In genomic region chr11:74755395-74755995, GRCh38 we compare ENCODE assay signal across 16 cellular contexts. TPM values are rescaled to one million over a fixed set of nuclear protein-coding genes. Genes with fewer than 3 reads are reported as not detected.
DNase-seq lines count a peak whose midpoint lies in the region; ATAC-seq and TF ChIP-seq lines count a peak whose summit lies in the region.
"Had no signal": no experiment of that assay in that cellular context is flagged by ENCODE, and none has a peak within 500 bp of the region (broad histone marks: within the 10 kb centered on the region; RNA-seq: fewer than 3 reads in every experiment).

No MANE protein-coding gene starts in this region.

- H3K4me3 ChIP-seq in left ventricle myocardium inferior: no peak overlapping the region
- peak overlapping the region; percentile 23 for H3K4me3 ChIP-seq in iPS-20b (ENCODE audit: low read length)
- no peak overlapping the region for H3K4me3 ChIP-seq in upper lobe of left lung
- H3K4me3 ChIP-seq: vagina had no signal

- WGBS in upper lobe of left lung, 2 donors: 15 to 33% methylated on average over 1 of the region's 1 CpG

- H3K9me3 ChIP-seq in left ventricle myocardium inferior (replicated peaks) (no peaks in the 10 kb centered on the region), iPS-20b (ENCODE audit: insufficient read depth, low read depth, low read length) (no peaks in the 10 kb centered on the region), upper lobe of left lung (no peaks in the 10 kb centered on the region)
- H3K9me3 ChIP-seq: vagina had no signal

- H3K36me3 ChIP-seq in left ventricle myocardium inferior (no peaks in the 10 kb centered on the region), iPS-20b (ENCODE audit: insufficient read depth, low read depth, low read length) (no peaks in the 10 kb centered on the region), upper lobe of left lung (no peaks in the 10 kb centered on the region)
- H3K36me3 ChIP-seq: vagina had no signal

- H3K9ac ChIP-seq in iPS-20b (ENCODE audit: low read depth, low read length): peak overlapping the region; percentile 39; the same call in 1 of the 2 replicates

- no peak for TF ChIP-seq POLR2A in upper lobe of left lung (IDR thresholded peaks at IDR 0.05)

- no peak for TF ChIP-seq EP300 in upper lobe of left lung (IDR thresholded peaks at IDR 0.05)

- H3K27me3 ChIP-seq in left ventricle myocardium inferior (ENCODE audit: low read depth) (no peaks in the 10 kb centered on the region), iPS-20b (ENCODE audit: insufficient read depth, low read length) (no peaks in the 10 kb centered on the region), upper lobe of left lung (no peaks in the 10 kb centered on the region)
- H3K27me3 ChIP-seq: vagina had no signal

- intact Hi-C loops in left ventricle myocardium superior (cut with micrococcal nuclease): no loop called here
- intact Hi-C loops in left ventricle myocardium inferior (cut with micrococcal nuclease): no loop called here

- TF ChIP-seq CTCF in left ventricle myocardium inferior (IDR thresholded peaks at IDR 0.05; ENCODE audit: borderline replicate concordance): no peak
- TF ChIP-seq CTCF in upper lobe of left lung (IDR thresholded peaks at IDR 0.05): no peak

- DNase-seq in left ventricle myocardium superior: no peak
- DNase-seq in left ventricle myocardium inferior: no peak
- DNase-seq in astrocyte of the hippocampus (ENCODE audit: low read depth, low spot score): peak; percentile 18
- no peak for DNase-seq in upper lobe of left lung
- DNase-seq in pons (ENCODE audit: low spot score): no peak
- no peak for DNase-seq in NCI-H748 treated with DMSO at 0.1 percent for 48 hours (lab: John Stamatoyannopoulos, UW)
- DNase-seq: anterior cingulate cortex; DMS79 treated with DMSO at 0.1 percent for 48 hours; islet precursor cell; NCI-H345; stimulated activated CD4-positive, alpha-beta T cell treated with anti-CD3 and anti-CD28 coated beads, Interleukin-15, amount 100 ng/mL, for 24 hours; stimulated activated CD8-positive, alpha-beta memory T cell treated with anti-CD3 and anti-CD28 coated beads, Interleukin-4, amount 100 ng/mL, for 48 hours had no signal

- ATAC-seq in left ventricle myocardium superior: peak; percentile 37
- no peak for ATAC-seq in upper lobe of left lung (ENCODE audit: low FRiP score in 2 of 2)
- ATAC-seq in GM19395 (IDR thresholded peaks at IDR 0.05; ENCODE audit: unreplicated experiment): no peak

- H3K4me1 ChIP-seq in left ventricle myocardium inferior: peaks cover 45% of the 10 kb centered on the region
- H3K4me1 ChIP-seq in iPS-20b (ENCODE audit: insufficient read depth, low read length): peaks cover 22% of the 10 kb centered on the region
- peaks cover 29 to 48% (median 40%) of the 10 kb centered on the region in 4 donors for H3K4me1 ChIP-seq in upper lobe of left lung

- H3K27ac ChIP-seq in left ventricle myocardium inferior (replicated peaks) (no peak overlapping the region), iPS-20b (ENCODE audit: low read length) (no peak overlapping the region), upper lobe of left lung (peak overlapping the region in 3 of 4 donors; percentile 11 to 65 (median 18))
- H3K27ac ChIP-seq: vagina had no signal

RNA-seq across cellular contexts. Expression of gene RNF169, which starts 6.8 kb away (rescaled TPM):
- total RNA-seq in left ventricle myocardium superior (11.7 TPM), left ventricle myocardium inferior (9.6 TPM), upper lobe of left lung (10 to 100 TPM; 13.4 to 34.3 (median 22.8) TPM)

RNA-seq across cellular contexts. Expression of gene CHRDL2, which starts 24.3 kb away (rescaled TPM):
- total RNA-seq in left ventricle myocardium superior: 3.9 TPM
- total RNA-seq in left ventricle myocardium inferior: 6.5 TPM
- 1 to 10 TPM in 3 of 6 donors, not detected in 3; 1.3 to 3.1 (median 1.5) TPM for total RNA-seq in upper lobe of left lung
- total RNA-seq: epithelial cell of proximal tubule had no signal

Comparison
In these comparisons a context has a peak if more than half of its experiments do, and no peak if none do; other contexts are left out.
1. H3K27ac ChIP-seq: peak in upper lobe of left lung (3 of 4); none in left ventricle myocardium inferior (single experiment) and iPS-20b (single experiment).